In genomic region chr17:83051423-83052240, GRCh38 we compare ENCODE assay signal across 1 cellular context.
TF ChIP-seq lines count a peak whose summit lies in the region.

No MANE protein-coding gene starts in this region.

TF ChIP-seq in HepG2, 621 proteins besides CTCF, POLR2A, EP300 and RAD21 (continued from another document and continues in another):
- TF ChIP-seq AHDC1 (CRISPR knock-in tag; IDR thresholded peaks at IDR 0.05; ENCODE audit: borderline replicate concordance): no peak
- TF ChIP-seq ZNF124 (CRISPR knock-in tag; IDR thresholded peaks at IDR 0.05): peak; percentile 78
- no peak for TF ChIP-seq FOXK2 (IDR thresholded peaks at IDR 0.05)
- peak; percentile 70 for TF ChIP-seq ZNF280D (CRISPR knock-in tag; IDR thresholded peaks at IDR 0.05)
- peak; percentile 14; the same call in 1 of the 2 replicates for TF ChIP-seq TBX3 (IDR thresholded peaks at IDR 0.05; ENCODE audit: borderline replicate concordance)
- TF ChIP-seq ZNF350 (CRISPR knock-in tag; IDR thresholded peaks at IDR 0.05; ENCODE audit: borderline replicate concordance, low read depth): 0 out of 2 replicates have a peak, but pooled peaks have one; percentile 57
- TF ChIP-seq ZNF431 (CRISPR knock-in tag; IDR thresholded peaks at IDR 0.05; ENCODE audit: borderline replicate concordance, low read depth): 0 out of 2 replicates have a peak, but pooled peaks have one; percentile 87
- peak; percentile 93 for TF ChIP-seq RBFOX2 (IDR thresholded peaks at IDR 0.05; ENCODE audit: low read depth, low read length)
- TF ChIP-seq ZNF264 (CRISPR knock-in tag; IDR thresholded peaks at IDR 0.05): peak; percentile 66; the same call in 1 of the 2 replicates
- TF ChIP-seq GATAD1 (CRISPR knock-in tag; IDR thresholded peaks at IDR 0.05): peak; percentile 76; the same call in 1 of the 2 replicates
- TF ChIP-seq KLF6 (CRISPR knock-in tag; IDR thresholded peaks at IDR 0.05): peak; percentile 85
- TF ChIP-seq TRIM22 (IDR thresholded peaks at IDR 0.05): no peak
- no peak for TF ChIP-seq AGO2 (optimal IDR thresholded peaks at IDR 0.05; ENCODE audit: low read depth, low read length)
- peak; percentile 90 for TF ChIP-seq ZNF800 (CRISPR knock-in tag; IDR thresholded peaks at IDR 0.05)
- peak; percentile 86 for TF ChIP-seq SALL2 (CRISPR knock-in tag; IDR thresholded peaks at IDR 0.05)
- peak; percentile 91 for TF ChIP-seq BATF2 (CRISPR knock-in tag; IDR thresholded peaks at IDR 0.05)
- peak; percentile 50 for TF ChIP-seq RXRB (CRISPR knock-in tag; IDR thresholded peaks at IDR 0.05; ENCODE audit: borderline replicate concordance)
- no peak for TF ChIP-seq RBM22 (optimal IDR thresholded peaks at IDR 0.05; ENCODE audit: low read length)
- TF ChIP-seq ZNF276 (CRISPR knock-in tag; IDR thresholded peaks at IDR 0.05; ENCODE audit: low read depth): peak; percentile 96
- no peak for TF ChIP-seq DBP (CRISPR knock-in tag; IDR thresholded peaks at IDR 0.05; ENCODE audit: not compliant biosample characterization)
- peak; percentile 83; the same call in 1 of the 2 replicates for TF ChIP-seq ZNF788 (CRISPR knock-in tag; IDR thresholded peaks at IDR 0.05; ENCODE audit: borderline replicate concordance)
- TF ChIP-seq IKZF4 (CRISPR knock-in tag; IDR thresholded peaks at IDR 0.05; ENCODE audit: borderline replicate concordance, low read depth, not compliant biosample characterization): peak; percentile 89
- TF ChIP-seq TFAP4 (IDR thresholded peaks at IDR 0.05; ENCODE audit: borderline replicate concordance, low read depth): peak; percentile 28; the same call in 1 of the 2 replicates
- TF ChIP-seq JUNB (CRISPR knock-in tag; IDR thresholded peaks at IDR 0.05; ENCODE audit: borderline replicate concordance): no peak
- no peak for TF ChIP-seq ATAD3A (CRISPR knock-in tag; IDR thresholded peaks at IDR 0.05)
- TF ChIP-seq CHD4 (IDR thresholded peaks at IDR 0.05; ENCODE audit: borderline replicate concordance, low read length): no peak
- no peak for TF ChIP-seq CBX2 (IDR thresholded peaks at IDR 0.05; ENCODE audit: low read depth, low read length)
- no peak for TF ChIP-seq CBX2 (CRISPR knock-in tag; IDR thresholded peaks at IDR 0.05; ENCODE audit: low read depth)
- peak; percentile 42 for TF ChIP-seq PHF5A (CRISPR knock-in tag; IDR thresholded peaks at IDR 0.05; ENCODE audit: low read depth, unreplicated experiment)
- TF ChIP-seq NPAS2 (CRISPR knock-in tag; IDR thresholded peaks at IDR 0.05; ENCODE audit: borderline replicate concordance): no peak
- TF ChIP-seq ZNF577 (CRISPR knock-in tag; IDR thresholded peaks at IDR 0.05; ENCODE audit: borderline replicate concordance, low read depth): 0 out of 2 replicates have a peak, but pooled peaks have one; percentile 28
- TF ChIP-seq ZFYVE20 (CRISPR knock-in tag; IDR thresholded peaks at IDR 0.05; ENCODE audit: borderline replicate concordance, low read depth): peak; percentile 70; the same call in 1 of the 2 replicates
- TF ChIP-seq ATF5 (CRISPR knock-in tag; IDR thresholded peaks at IDR 0.05; ENCODE audit: low read depth): peak; percentile 91
- no peak for TF ChIP-seq FOXA1 (IDR thresholded peaks at IDR 0.05)
- TF ChIP-seq FOXA1 (CRISPR knock-in tag; IDR thresholded peaks at IDR 0.05): no peak
- peak; percentile 100 for TF ChIP-seq MYC (CRISPR knock-in tag; IDR thresholded peaks at IDR 0.05; ENCODE audit: borderline replicate concordance)
- no peak; the same call in 1 of the 2 replicates for TF ChIP-seq TIGD3 (CRISPR knock-in tag; IDR thresholded peaks at IDR 0.05; ENCODE audit: borderline replicate concordance)
- no peak; the same call in none of the 2 replicates for TF ChIP-seq ZNF331 (CRISPR knock-in tag; IDR thresholded peaks at IDR 0.05)
